In the genomic region with DNA sequence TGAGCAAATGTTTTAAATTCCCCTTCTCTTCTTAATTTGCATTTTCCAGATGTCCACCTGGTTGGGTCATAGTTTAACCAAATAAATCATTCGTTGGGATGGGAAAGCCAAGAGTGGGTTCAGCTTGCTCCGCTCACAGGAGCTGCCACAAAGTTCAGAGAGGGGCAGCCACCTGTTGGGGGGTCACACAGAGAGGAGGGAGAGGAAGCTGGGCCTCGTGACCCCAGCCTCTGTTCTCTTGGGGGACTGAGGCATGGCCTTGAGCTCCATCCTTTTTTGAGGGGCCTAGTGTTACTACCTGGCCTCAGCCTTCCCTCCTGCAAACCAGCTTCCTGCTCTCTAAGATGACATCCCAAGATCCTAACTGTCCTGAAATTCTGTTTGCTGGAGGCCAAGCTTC, we compare ENCODE assay signal across 26 cellular contexts. TPM values are rescaled to one million over a fixed set of nuclear protein-coding genes. Genes with fewer than 3 reads are reported as not detected.
"Had no signal": no experiment of that assay in that cellular context is flagged by ENCODE, and none has a peak within 500 bp of the region (broad histone marks: within the 10 kb centered on the region; RNA-seq: fewer than 3 reads in every experiment).

No MANE protein-coding gene starts in this region.

- H3K9me3 ChIP-seq: heart left ventricle, prostate gland, spleen, testis, tibial nerve, upper lobe of right lung, vagina had no signal

- H3K27me3 ChIP-seq: heart left ventricle, testis, tibial nerve, upper lobe of right lung, vagina had no signal

- DNase-seq: effector memory CD4-positive, alpha-beta T cell; heart left ventricle; hippocampal formation; left colon; mesendoderm; naive B cell; occipital lobe; retina; spleen; stimulated activated CD4-positive, alpha-beta T cell treated with anti-CD3 and anti-CD28 coated beads, Interleukin-15, amount 100 ng/mL, for 24 hours; stimulated activated CD4-positive, alpha-beta T cell treated with anti-CD3 and anti-CD28 coated beads, Interleukin-1b, Interleukin-23, amount 100 ng/mL, for 48 hours; stimulated activated CD4-positive, alpha-beta T cell treated with anti-CD3 and anti-CD28 coated beads, Interleukin-4, amount 100 ng/mL, for 24 hours; upper lobe of right lung had no signal

- ATAC-seq: esophagus mucosa; heart left ventricle; left colon; sciatic nerve; stimulated activated memory B cell treated with anti-CD40 and anti-IgM and Interleukin-4, amounts not matched to agents 10 μg/mL and 1 μg/mL and 100 μg/mL, for 72 hours; upper lobe of right lung had no signal

- H3K27ac ChIP-seq: heart left ventricle, parathyroid adenoma, prostate gland, spleen, testis, tibial nerve, upper lobe of right lung, vagina had no signal

- H3K79me2 ChIP-seq: parathyroid adenoma had no signal

- H2AFZ ChIP-seq: parathyroid adenoma had no signal

- H3K4me1 ChIP-seq: prostate gland, testis had no signal

- H3K4me3 Mint-ChIP-seq: naive B cell; nephron; stimulated activated memory B cell treated with anti-CD40 and anti-IgM and Interleukin-4, amounts not matched to agents 10 μg/mL and 1 μg/mL and 100 μg/mL, for 72 hours; stimulated activated naive CD8-positive, alpha-beta T cell treated with anti-CD3 and anti-CD28 coated beads, Interleukin-15, Interleukin-2, amounts not matched to agents 100 ng/mL and 50 ng/mL, for 24 hours had no signal

- H3K9me3 Mint-ChIP-seq: naive B cell; nephron; stimulated activated memory B cell treated with anti-CD40 and anti-IgM and Interleukin-4, amounts not matched to agents 10 μg/mL and 1 μg/mL and 100 μg/mL, for 72 hours; stimulated activated naive CD8-positive, alpha-beta T cell treated with anti-CD3 and anti-CD28 coated beads, Interleukin-15, Interleukin-2, amounts not matched to agents 100 ng/mL and 50 ng/mL, for 24 hours had no signal

- H3K4me3 ChIP-seq: heart left ventricle, prostate gland, spleen, testis, tibial nerve, upper lobe of right lung, vagina had no signal

- H3K27ac Mint-ChIP-seq: nephron; stimulated activated memory B cell treated with anti-CD40 and anti-IgM and Interleukin-4, amounts not matched to agents 10 μg/mL and 1 μg/mL and 100 μg/mL, for 72 hours; stimulated activated naive CD8-positive, alpha-beta T cell treated with anti-CD3 and anti-CD28 coated beads, Interleukin-15, Interleukin-2, amounts not matched to agents 100 ng/mL and 50 ng/mL, for 24 hours had no signal

- H3K36me3 ChIP-seq: heart left ventricle, prostate gland, vagina had no signal

- H3K36me3 Mint-ChIP-seq: naive B cell had no signal

RNA-seq across cellular contexts. Expression of a gene that starts 2.5 kb away (rescaled TPM):
- total RNA-seq: frontal cortex, glomerular endothelial cell, occipital lobe, prostate gland, skeletal muscle tissue, vagina had no signal
